ENCODE assay signal across 1 cellular context in genomic region chr5:71887680-71888079, GRCh38.
TF ChIP-seq lines count a peak whose summit lies in the region.

No MANE protein-coding gene starts in this region.

TF ChIP-seq in GM12878, 131 proteins besides CTCF, POLR2A, EP300 and RAD21 (continued from another document):
- TF ChIP-seq SPI1 (IDR thresholded peaks at IDR 0.05; ENCODE audit: borderline replicate concordance, insufficient read depth, low read depth, low read length): no peak
- no peak for TF ChIP-seq STAT3 (IDR thresholded peaks at IDR 0.05; ENCODE audit: low read depth, low read length)
- TF ChIP-seq EGR1 (IDR thresholded peaks at IDR 0.05; ENCODE audit: borderline replicate concordance in 1 of 2, low read depth in 2 of 2, low read length in 2 of 2): no peak
- no peak for TF ChIP-seq BACH1 (IDR thresholded peaks at IDR 0.05; ENCODE audit: borderline replicate concordance)
- no peak for TF ChIP-seq NFIC (IDR thresholded peaks at IDR 0.05; ENCODE audit: low read depth, low read length)
- TF ChIP-seq IKZF2 (IDR thresholded peaks at IDR 0.05): no peak
- TF ChIP-seq ELK1 (IDR thresholded peaks at IDR 0.05; ENCODE audit: low read depth, low read length): no peak
- peak; percentile 74 for TF ChIP-seq HCFC1 (IDR thresholded peaks at IDR 0.05; ENCODE audit: low read length)
TF ChIP-seq in GM12878: peak in this region for 10.
